1 cellular context compared by ENCODE assay signal in genomic region chr15:73540161-73540560, GRCh38.
A peak's percentile ranks its signal among the peaks of the same experiment; 100 is the strongest.
TF ChIP-seq lines count a peak whose summit lies in the region.

No MANE protein-coding gene starts in this region.

TF ChIP-seq in liver, 16 proteins besides CTCF, POLR2A, EP300 and RAD21 (continued from another document):
- no peak for TF ChIP-seq REST (IDR thresholded peaks at IDR 0.05)
- TF ChIP-seq HNF4A (conservative IDR thresholded peaks at IDR 0.05): peak; percentile 8 to 12
- TF ChIP-seq EGR1 (IDR thresholded peaks at IDR 0.05; ENCODE audit: low read depth in 2 of 2): no peak
- TF ChIP-seq YY1 (IDR thresholded peaks at IDR 0.05): peak; percentile 28
- TF ChIP-seq MAX (IDR thresholded peaks at IDR 0.05): no peak
